Comparison of ENCODE assay signal across 8 cellular contexts in the genomic region with DNA sequence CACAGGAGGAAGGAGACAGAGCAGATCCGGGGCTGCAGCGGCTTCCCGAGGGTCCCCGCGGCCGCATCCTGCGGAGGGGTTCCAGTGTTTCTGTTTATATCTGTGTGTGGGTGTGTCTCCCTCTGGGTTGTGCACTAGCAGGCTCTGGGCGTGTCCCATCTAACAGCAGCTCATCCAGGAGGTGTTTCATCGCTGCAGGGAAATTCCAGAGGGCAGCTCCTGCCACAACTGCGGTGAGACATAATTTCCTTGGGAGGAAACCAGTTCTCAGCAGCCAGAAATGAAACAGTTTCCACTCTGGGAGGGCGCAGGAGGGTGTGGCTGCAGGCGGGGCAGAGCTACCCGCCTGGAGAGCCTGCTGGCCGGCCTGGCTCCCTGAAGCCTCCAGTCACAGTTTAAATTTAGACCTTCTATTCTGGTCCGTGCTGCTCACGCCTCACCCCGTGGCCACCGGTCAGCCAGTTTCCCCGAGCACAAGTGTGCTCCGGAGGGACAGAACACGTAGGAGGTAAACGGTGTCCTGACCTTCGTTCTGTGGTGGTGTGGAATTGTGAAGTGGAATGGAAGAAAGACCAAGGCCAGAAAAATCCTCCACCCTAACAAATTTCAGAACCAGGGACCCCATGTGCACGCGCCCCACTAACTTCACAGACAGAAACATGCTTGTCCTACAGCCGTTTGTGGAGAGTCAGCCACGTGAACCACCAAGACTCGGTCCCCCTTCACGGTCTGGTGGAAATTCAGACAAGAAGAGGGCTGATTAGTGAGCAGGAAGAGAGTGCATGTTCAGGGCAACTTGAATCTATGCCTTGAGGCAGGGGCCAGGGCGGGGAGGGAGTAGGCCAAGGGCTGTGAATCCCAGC. TPM values are rescaled to one million over a fixed set of nuclear protein-coding genes. Genes with fewer than 3 reads are reported as not detected.
DNase-seq lines count a peak whose midpoint lies in the region; ATAC-seq and TF ChIP-seq lines count a peak whose summit lies in the region.

No MANE protein-coding gene starts in this region.

- no peaks in the 10 kb centered on the region for H3K9me3 Mint-ChIP-seq in activated naive CD4-positive, alpha-beta T cell treated with anti-CD3 and anti-CD28 coated beads, Interleukin-2, amount 50 U/mL, for 72 hours

- no peaks in the 10 kb centered on the region for H3K36me3 Mint-ChIP-seq in activated naive CD4-positive, alpha-beta T cell treated with anti-CD3 and anti-CD28 coated beads, Interleukin-2, amount 50 U/mL, for 72 hours

- peak overlapping the region; percentile 80 to 94 for H3K27ac Mint-ChIP-seq in activated naive CD4-positive, alpha-beta T cell treated with anti-CD3 and anti-CD28 coated beads, Interleukin-2, amount 50 U/mL, for 72 hours

- peak overlapping the region; percentile 85 for H3K27ac ChIP-seq in SJSA1
- H3K27ac ChIP-seq in cardiac muscle cell: peak overlapping the region; percentile 91

- in situ Hi-C loops in GM13976 (cut with MboI; ENCODE audit: low sequenced_read_pairs, unreplicated experiment): no loop called here

- H3K27me3 ChIP-seq in SJSA1 (replicated peaks): no peaks in the 10 kb centered on the region
- no peaks in the 10 kb centered on the region for H3K27me3 ChIP-seq in cardiac muscle cell

- ATAC-seq in HG03135 (IDR thresholded peaks at IDR 0.05; ENCODE audit: unreplicated experiment): peak; percentile 61
- peak; percentile 94 to 96 for ATAC-seq in activated naive CD4-positive, alpha-beta T cell treated with anti-CD3 and anti-CD28 coated beads, Interleukin-2, amount 50 U/mL, for 72 hours

- no peak for TF ChIP-seq CTCF in GM13976 (IDR thresholded peaks at IDR 0.05; ENCODE audit: borderline replicate concordance, control extremely low read depth, extremely low read depth, insufficient read depth, missing control alignments)
- no peak for TF ChIP-seq CTCF in cardiac muscle cell (IDR thresholded peaks at IDR 0.05; ENCODE audit: low read depth, low read length)

- DNase-seq in GM13976 (ENCODE audit: low spot score) (peak; percentile 81), SJSA1 (ENCODE audit: low read depth in 1 of 2, low spot score in 2 of 2) (peak; percentile 97 to 98), cardiac muscle cell (ENCODE audit: low read depth in 1 of 2, low spot score in 1 of 2) (peak; percentile 81 to 87), skeletal muscle cell (ENCODE audit: low read depth) (peak; percentile 72), NCI-H2107 treated with DMSO at 0.1 percent for 48 hours (lab: John Stamatoyannopoulos, UW; ENCODE audit: unreplicated experiment) (no peak), SHP77 treated with DMSO at 0.1 percent for 48 hours (lab: John Stamatoyannopoulos, UW) (no peak)
- DNase-seq in activated naive CD4-positive, alpha-beta T cell treated with anti-CD3 and anti-CD28 coated beads, Interleukin-2, amount 50 U/mL, for 72 hours (ENCODE audit: low spot score in 2 of 2): peak; percentile 50 to 84

- H3K4me3 ChIP-seq in SJSA1 (no peak overlapping the region; the same call in 1 of the 2 replicates), cardiac muscle cell (no peak overlapping the region), skeletal muscle cell (ENCODE audit: low read depth, low read length) (no peak overlapping the region)

- H3K9me3 ChIP-seq in SJSA1 (replicated peaks) (no peaks in the 10 kb centered on the region), cardiac muscle cell (ENCODE audit: low read depth) (no peaks in the 10 kb centered on the region)

- H3K36me3 ChIP-seq in SJSA1 (no peaks in the 10 kb centered on the region), cardiac muscle cell (no peaks in the 10 kb centered on the region)

- H3K4me1 ChIP-seq in SJSA1 (replicated peaks): peaks cover 72% of the 10 kb centered on the region
- peaks cover 30% of the 10 kb centered on the region for H3K4me1 ChIP-seq in cardiac muscle cell (ENCODE audit: low read depth)

RNA-seq across cellular contexts. Expression of a gene that starts 50.2 kb away (rescaled TPM):
- not detected in 2 replicates for total RNA-seq in SJSA1 (2014; rRNA removed; shearing (Covaris generic))
- total RNA-seq in activated naive CD4-positive, alpha-beta T cell treated with anti-CD3 and anti-CD28 coated beads, Interleukin-2, amount 50 U/mL, for 72 hours: not detected
- total RNA-seq in cardiac muscle cell: not detected in 2 replicates
- polyA plus RNA-seq in cardiac muscle cell: not detected in 2 replicates

Comparison
In these comparisons a context has a peak if more than half of its experiments do, and no peak if none do; other contexts are left out.
1. DNase-seq: peak in GM13976 (single experiment), SJSA1 (2 of 2), activated naive CD4-positive, alpha-beta T cell treated with anti-CD3 and anti-CD28 coated beads, Interleukin-2, amount 50 U/mL, for 72 hours (2 of 2), cardiac muscle cell (2 of 2) and skeletal muscle cell (single experiment); none in NCI-H2107 treated with DMSO at 0.1 percent for 48 hours (single experiment) and SHP77 treated with DMSO at 0.1 percent for 48 hours (single experiment).